In genomic region chrX:129123795-129124194, GRCh38 we compare ENCODE assay signal across 12 cellular contexts.
DNase-seq lines count a peak whose midpoint lies in the region; ATAC-seq and TF ChIP-seq lines count a peak whose summit lies in the region.
"Had no signal": no experiment of that assay in that cellular context is flagged by ENCODE, and none has a peak within 500 bp of the region (broad histone marks: within the 10 kb centered on the region; RNA-seq: fewer than 3 reads in every experiment).

No MANE protein-coding gene starts in this region.

- no peaks in the 10 kb centered on the region for H3K9me3 ChIP-seq in hepatocyte (ENCODE audit: low read depth)
- H3K9me3 ChIP-seq in psoas muscle, result no peaks in the 10 kb centered on the region

- TF ChIP-seq CTCF in Calu3 (IDR thresholded peaks at IDR 0.05; ENCODE audit: unreplicated experiment) (no peak), hepatocyte (IDR thresholded peaks at IDR 0.05; ENCODE audit: poor library complexity) (no peak), psoas muscle (IDR thresholded peaks at IDR 0.05) (no peak)
- no peak for TF ChIP-seq CTCF in activated CD8-positive, alpha-beta T cell treated with anti-CD3 and anti-CD28 coated beads for 36 hours (IDR thresholded peaks at IDR 0.05)

- H3K79me2 ChIP-seq in hepatocyte, result no peaks in the 10 kb centered on the region

- no TSS peak for BruUV-seq in Calu3 (replicated peaks; lab: Mats Ljungman, UMichigan)

- no peaks in the 10 kb centered on the region for H3K36me3 Mint-ChIP-seq in Calu3 (ENCODE audit: insufficient read depth, unreplicated experiment)
- no peaks in the 10 kb centered on the region for H3K36me3 Mint-ChIP-seq in activated CD8-positive, alpha-beta T cell treated with anti-CD3 and anti-CD28 coated beads for 36 hours (ENCODE audit: low read depth)

- H3K27ac Mint-ChIP-seq in Calu3 (ENCODE audit: unreplicated experiment), result peak overlapping the region; percentile 38
- H3K27ac Mint-ChIP-seq in activated CD8-positive, alpha-beta T cell treated with anti-CD3 and anti-CD28 coated beads for 36 hours, result no peak overlapping the region
- H3K27ac Mint-ChIP-seq: B cell; CD4-positive, alpha-beta T cell had no signal

- no peaks in the 10 kb centered on the region for H3K27me3 ChIP-seq in hepatocyte
- no peaks in the 10 kb centered on the region for H3K27me3 ChIP-seq in psoas muscle (ENCODE audit: insufficient read depth in 3 of 3, low read length in 2 of 3)

- peaks cover 2% of the 10 kb centered on the region for H3K9me3 Mint-ChIP-seq in Calu3 (ENCODE audit: low read depth, unreplicated experiment)
- H3K9me3 Mint-ChIP-seq in activated CD8-positive, alpha-beta T cell treated with anti-CD3 and anti-CD28 coated beads for 36 hours, result no peaks in the 10 kb centered on the region
- H3K9me3 Mint-ChIP-seq: CD4-positive, alpha-beta T cell had no signal

- H3K4me3 ChIP-seq in hepatocyte, result no peak overlapping the region
- H3K4me3 ChIP-seq in psoas muscle, result no peak overlapping the region

- 48% methylated on average over 6 of the region's 6 CpGs for WGBS in hepatocyte (ENCODE audit: low lambda C conversion rate, missing lambda C conversion rate)
- WGBS in psoas muscle, 3 donors, result 63 to 81% (median 64%) methylated on average over 6 of the region's 6 CpGs

- no peaks in the 10 kb centered on the region for H3K27me3 Mint-ChIP-seq in Calu3 (ENCODE audit: unreplicated experiment)
- peaks cover 2% of the 10 kb centered on the region for H3K27me3 Mint-ChIP-seq in activated CD8-positive, alpha-beta T cell treated with anti-CD3 and anti-CD28 coated beads for 36 hours
- H3K27me3 Mint-ChIP-seq: B cell had no signal

- H3K4me3 Mint-ChIP-seq in Calu3 (ENCODE audit: low read depth, unreplicated experiment), result no peak overlapping the region
- H3K4me3 Mint-ChIP-seq in activated CD8-positive, alpha-beta T cell treated with anti-CD3 and anti-CD28 coated beads for 36 hours, result no peak overlapping the region
- H3K4me3 Mint-ChIP-seq: B cell; CD4-positive, alpha-beta T cell had no signal

- H3K4me1 ChIP-seq in hepatocyte (ENCODE audit: insufficient read depth) (peaks cover 3% of the 10 kb centered on the region), psoas muscle (no peaks in the 10 kb centered on the region)

- CTCF ChIA-PET in Calu3 (lab: Charles Lee), result interaction anchor here (1.3 to 1.9 kb wide), 2 partner anchors 8 to 16 kb away, joined by 3 to 11 read pairs; no protein-coding TSS in a partner anchor
- CTCF ChIA-PET in activated CD8-positive, alpha-beta T cell treated with anti-CD3 and anti-CD28 coated beads for 36 hours (lab: Charles Lee), result no interaction called here

- H3K36me3 ChIP-seq in hepatocyte (replicated peaks; ENCODE audit: insufficient read depth, low read depth), result no peaks in the 10 kb centered on the region
- H3K36me3 ChIP-seq in psoas muscle (ENCODE audit: insufficient read depth in 1 of 2, low read depth in 1 of 2), result no peaks in the 10 kb centered on the region

- DNase-seq in Calu3 (no peak), NCI-H2196 treated with DMSO at 0.1 percent for 48 hours (lab: John Stamatoyannopoulos, UW; ENCODE audit: unreplicated experiment) (peak; percentile 1), hepatocyte (ENCODE audit: low spot score) (no peak), renal cortical epithelial cell (ENCODE audit: low read depth) (peak; percentile 25), psoas muscle (no peak)
- DNase-seq in activated CD8-positive, alpha-beta T cell treated with anti-CD3 and anti-CD28 coated beads for 36 hours, result no peak
- DNase-seq: C1 segment of cervical spinal cord; CD4-positive, alpha-beta T cell; DMS79; HCEC 1CT had no signal

- H3K9me2 ChIP-seq in hepatocyte (replicated peaks; ENCODE audit: insufficient read depth), result no peaks in the 10 kb centered on the region

- H3K27ac ChIP-seq in hepatocyte, result peak overlapping the region; percentile 2
- H3K27ac ChIP-seq in psoas muscle, result no peak overlapping the region

- ATAC-seq in psoas muscle (no peak), HG02870 (IDR thresholded peaks at IDR 0.05; ENCODE audit: unreplicated experiment) (no peak)
- no peak for ATAC-seq in activated CD8-positive, alpha-beta T cell treated with anti-CD3 and anti-CD28 coated beads for 36 hours

- peaks cover 17% of the 10 kb centered on the region for H3K4me1 Mint-ChIP-seq in Calu3 (ENCODE audit: low read depth, unreplicated experiment)
- no peaks in the 10 kb centered on the region for H3K4me1 Mint-ChIP-seq in activated CD8-positive, alpha-beta T cell treated with anti-CD3 and anti-CD28 coated beads for 36 hours (ENCODE audit: low read depth)
- H3K4me1 Mint-ChIP-seq: B cell had no signal

- H4K20me1 ChIP-seq in hepatocyte (ENCODE audit: insufficient read depth, poor library complexity, severe bottlenecking), result no peaks in the 10 kb centered on the region

- POLR2A ChIA-PET in activated CD8-positive, alpha-beta T cell treated with anti-CD3 and anti-CD28 coated beads for 36 hours (lab: Charles Lee), result no interaction called here

- peak overlapping the region; percentile 24 for H3K4me2 ChIP-seq in hepatocyte

- intact Hi-C loops in Calu3 (cut with micrococcal nuclease; ENCODE audit: unreplicated experiment), result no loop called here
- intact Hi-C loops in psoas muscle (cut with DNase I), result no loop called here
- intact Hi-C loops in activated CD8-positive, alpha-beta T cell treated with anti-CD3 and anti-CD28 coated beads for 36 hours (cut with micrococcal nuclease), result no loop called here

- H2AFZ ChIP-seq in hepatocyte, result no peak overlapping the region

Comparison
In these comparisons a context has a peak if more than half of its experiments do, and no peak if none do; other contexts are left out.
1. DNase-seq: peak in NCI-H2196 treated with DMSO at 0.1 percent for 48 hours (single experiment) and renal cortical epithelial cell (single experiment); none in Calu3 (single experiment), hepatocyte (single experiment), psoas muscle (0 of 2) and activated CD8-positive, alpha-beta T cell treated with anti-CD3 and anti-CD28 coated beads for 36 hours (single experiment).